ENCODE assay signal across 17 cellular contexts in genomic region chr15:45794304-45794703, GRCh38.
"Had no signal": no experiment of that assay in that cellular context is flagged by ENCODE, and none has a peak within 500 bp of the region (broad histone marks: within the 10 kb centered on the region; RNA-seq: fewer than 3 reads in every experiment).

No MANE protein-coding gene starts in this region.

- DNase-seq: activated CD4-positive, alpha-beta memory T cell treated with anti-CD3 and anti-CD28 coated beads, Interleukin-2, amount 10 ng/mL, durations not matched to agents 7 days and 5 days; activated CD4-positive, alpha-beta T cell treated with anti-CD3 and anti-CD28 coated beads for 4 hours; activated effector memory CD4-positive, alpha-beta T cell treated with Interleukin-2 at 50 U/mL for 16 hours; activated T-cell treated with anti-CD3 and anti-CD28 coated beads, Interleukin-2, amount 50 U/mL, for 4 hours; adrenal gland; colonic mucosa; midbrain; pancreas; stimulated activated CD4-positive, alpha-beta T cell treated with anti-CD3 and anti-CD28 coated beads, Interleukin-1b, Interleukin-23, amount 100 ng/mL, for 48 hours; stimulated activated naive CD8-positive, alpha-beta T cell treated with anti-CD3 and anti-CD28 coated beads, Interleukin-15, amount 100 ng/mL, for 72 hours; testis; upper lobe of left lung had no signal

- H3K36me3 ChIP-seq: adrenal gland, colonic mucosa, gastroesophageal sphincter, pancreas, upper lobe of left lung had no signal

- H3K4me1 ChIP-seq: adrenal gland, colonic mucosa, gastroesophageal sphincter, pancreas, testis, upper lobe of left lung had no signal

- H3K27ac ChIP-seq: adrenal gland, colonic mucosa, gastroesophageal sphincter, pancreas, testis, upper lobe of left lung had no signal

- FAIRE-seq: endometrium, islet of Langerhans, pancreas had no signal

- H3K9me3 ChIP-seq: adrenal gland, colonic mucosa, gastroesophageal sphincter, pancreas, testis, upper lobe of left lung had no signal

- H3K4me3 ChIP-seq: adrenal gland, colonic mucosa, gastroesophageal sphincter, lung, pancreas, testis, upper lobe of left lung had no signal

- ATAC-seq: activated T-cell treated with anti-CD3 and anti-CD28 coated beads, Interleukin-2, amount 50 U/mL, for 4 hours; gastroesophageal sphincter; pancreas; stimulated activated naive CD8-positive, alpha-beta T cell treated with anti-CD3 and anti-CD28 coated beads, Interleukin-15, amount 100 ng/mL, for 72 hours; WTC11 had no signal

- H3K27me3 ChIP-seq: adrenal gland, colonic mucosa, pancreas, testis, upper lobe of left lung had no signal
